Comparison of ENCODE assay signal across 24 cellular contexts in genomic region chr20:63320041-63320511, GRCh38. TPM values are rescaled to one million over a fixed set of nuclear protein-coding genes. Genes with fewer than 3 reads are reported as not detected.
"Had no signal": no experiment of that assay in that cellular context is flagged by ENCODE, and none has a peak within 500 bp of the region (broad histone marks: within the 10 kb centered on the region; RNA-seq: fewer than 3 reads in every experiment).

No MANE protein-coding gene starts in this region.

- H3K4me1 ChIP-seq: body of pancreas, colonic mucosa had no signal

- FAIRE-seq: TTC549 had no signal

- H3K4me1 Mint-ChIP-seq: activated CD4-positive, alpha-beta memory T cell treated with anti-CD3 and anti-CD28 coated beads, Interleukin-2, amount 10 ng/mL, durations not matched to agents 7 days and 5 days; endodermal cell; stimulated activated naive B cell treated with anti-CD40 and anti-IgM and Interleukin-4, amounts not matched to agents 10 μg/mL and 1 μg/mL and 100 μg/mL, for 72 hours had no signal

- ATAC-seq: activated T-cell treated with anti-CD3 and anti-CD28 coated beads, Interleukin-2, amount 50 U/mL, for 4 hours; body of pancreas; left colon; sciatic nerve; stimulated activated naive B cell treated with anti-CD40 and anti-IgM and Interleukin-4, amounts not matched to agents 10 μg/mL and 1 μg/mL and 100 μg/mL, for 72 hours; WTC11 had no signal

- H3K27ac ChIP-seq: body of pancreas, colonic mucosa, epithelial cell of prostate, hepatocyte had no signal

- H3K4me3 ChIP-seq: body of pancreas, colonic mucosa, hepatocyte had no signal

- H3K36me3 Mint-ChIP-seq: activated naive CD8-positive, alpha-beta T cell; stimulated activated naive B cell treated with anti-CD40 and anti-IgM and Interleukin-4, amounts not matched to agents 10 μg/mL and 1 μg/mL and 100 μg/mL, for 72 hours; WTC11 had no signal

- H3K27ac Mint-ChIP-seq: activated CD4-positive, alpha-beta memory T cell treated with anti-CD3 and anti-CD28 coated beads, Interleukin-2, amount 10 ng/mL, durations not matched to agents 7 days and 5 days; activated naive CD8-positive, alpha-beta T cell; endodermal cell; stimulated activated naive B cell treated with anti-CD40 and anti-IgM and Interleukin-4, amounts not matched to agents 10 μg/mL and 1 μg/mL and 100 μg/mL, for 72 hours; T-helper 2 cell treated with Interferon-gamma antibody and Interleukin-4, amounts not matched to agents 5 μg/mL and 100 μg/mL, for 36 hours; WTC11 had no signal

- H3K27me3 ChIP-seq: body of pancreas, colonic mucosa, hepatocyte had no signal

- H3K9me3 ChIP-seq: body of pancreas, colonic mucosa, SK-N-SH had no signal

- H3K4me3 Mint-ChIP-seq: activated CD4-positive, alpha-beta memory T cell treated with anti-CD3 and anti-CD28 coated beads, Interleukin-2, amount 10 ng/mL, durations not matched to agents 7 days and 5 days; activated naive CD8-positive, alpha-beta T cell; activated T-cell treated with anti-CD3 and anti-CD28 coated beads, Interleukin-2, amount 50 U/mL, for 4 hours; endodermal cell; stimulated activated naive B cell treated with anti-CD40 and anti-IgM and Interleukin-4, amounts not matched to agents 10 μg/mL and 1 μg/mL and 100 μg/mL, for 72 hours; T-helper 2 cell treated with Interferon-gamma antibody and Interleukin-4, amounts not matched to agents 5 μg/mL and 100 μg/mL, for 36 hours; WTC11 had no signal

- DNase-seq: activated CD4-positive, alpha-beta memory T cell treated with anti-CD3 and anti-CD28 coated beads, Interleukin-2, amount 10 ng/mL, durations not matched to agents 7 days and 5 days; activated CD4-positive, alpha-beta T cell treated with anti-CD3 and anti-CD28 coated beads for 48 hours; activated T-cell treated with anti-CD3 and anti-CD28 coated beads, Interleukin-2, amount 50 U/mL, for 4 hours; amygdala; caudate nucleus; colonic mucosa; endodermal cell; foreskin fibroblast; left colon; mammary epithelial cell; midbrain; SK-N-SH; stimulated activated CD4-positive, alpha-beta T cell treated with anti-CD3 and anti-CD28 coated beads, Interleukin-4, amount 100 ng/mL, for 4 hours; stimulated activated naive B cell treated with anti-CD40 and anti-IgM and Interleukin-4, amounts not matched to agents 10 μg/mL and 1 μg/mL and 100 μg/mL, for 72 hours had no signal

- H3K9me3 Mint-ChIP-seq: activated CD4-positive, alpha-beta memory T cell treated with anti-CD3 and anti-CD28 coated beads, Interleukin-2, amount 10 ng/mL, durations not matched to agents 7 days and 5 days; activated T-cell treated with anti-CD3 and anti-CD28 coated beads, Interleukin-2, amount 50 U/mL, for 4 hours; endodermal cell; stimulated activated naive B cell treated with anti-CD40 and anti-IgM and Interleukin-4, amounts not matched to agents 10 μg/mL and 1 μg/mL and 100 μg/mL, for 72 hours; T-helper 2 cell treated with Interferon-gamma antibody and Interleukin-4, amounts not matched to agents 5 μg/mL and 100 μg/mL, for 36 hours; WTC11 had no signal

- H3K36me3 ChIP-seq: colonic mucosa had no signal

RNA-seq across cellular contexts. Expression of gene COL20A1, which starts 27.1 kb away (rescaled TPM):
- total RNA-seq: activated CD4-positive, alpha-beta memory T cell treated with anti-CD3 and anti-CD28 coated beads, Interleukin-2, amount 10 ng/mL, durations not matched to agents 7 days and 5 days; activated T-cell treated with anti-CD3 and anti-CD28 coated beads, Interleukin-2, amount 50 U/mL, for 4 hours; body of pancreas; colonic mucosa; glomerular endothelial cell; hepatocyte; left colon; mammary epithelial cell; osteocyte had no signal

RNA-seq across cellular contexts. Expression of gene CHRNA4, which starts 41.1 kb away (rescaled TPM):
- total RNA-seq: activated CD4-positive, alpha-beta memory T cell treated with anti-CD3 and anti-CD28 coated beads, Interleukin-2, amount 10 ng/mL, durations not matched to agents 7 days and 5 days; activated T-cell treated with anti-CD3 and anti-CD28 coated beads, Interleukin-2, amount 50 U/mL, for 4 hours; body of pancreas; glomerular endothelial cell; hepatocyte; left colon; mammary epithelial cell; osteocyte had no signal
